In genomic region chrX:150366951-150367545, GRCh38 we compare ENCODE assay signal across 8 cellular contexts. TPM values are rescaled to one million over a fixed set of nuclear protein-coding genes. Genes with fewer than 3 reads are reported as not detected.
A peak's percentile ranks its signal among the peaks of the same experiment; 100 is the strongest.
DNase-seq lines count a peak whose midpoint lies in the region; ATAC-seq and TF ChIP-seq lines count a peak whose summit lies in the region.

No MANE protein-coding gene starts in this region.

- no peak for DNase-seq in AG04450 (ENCODE audit: low read depth, low spot score)
- peak; percentile 42 for DNase-seq in HK-2 (ENCODE audit: unreplicated experiment)
- no peak for DNase-seq in effector memory CD8-positive, alpha-beta T cell
- DNase-seq in NCI-H1417 treated with DMSO at 0.1 percent for 48 hours (lab: John Stamatoyannopoulos, UW) = no peak
- DNase-seq in activated naive CD4-positive, alpha-beta T cell treated with anti-CD3 and anti-CD28 coated beads, Interleukin-2, amount 50 U/mL, for 72 hours (ENCODE audit: low spot score in 2 of 2) = no peak

- H3K9me3 Mint-ChIP-seq in effector memory CD8-positive, alpha-beta T cell = no peaks in the 10 kb centered on the region
- peaks cover 16% of the 10 kb centered on the region for H3K9me3 Mint-ChIP-seq in nephron
- H3K9me3 Mint-ChIP-seq in activated naive CD4-positive, alpha-beta T cell treated with anti-CD3 and anti-CD28 coated beads, Interleukin-2, amount 50 U/mL, for 72 hours = no peaks in the 10 kb centered on the region

- no peak for ATAC-seq in effector memory CD8-positive, alpha-beta T cell (replicated peaks)
- ATAC-seq in HG03378 (IDR thresholded peaks at IDR 0.05; ENCODE audit: unreplicated experiment) (no peak), GM19023 (IDR thresholded peaks at IDR 0.05; ENCODE audit: unreplicated experiment) (no peak)
- no peak for ATAC-seq in activated naive CD4-positive, alpha-beta T cell treated with anti-CD3 and anti-CD28 coated beads, Interleukin-2, amount 50 U/mL, for 72 hours

- POLR2A ChIA-PET in AG04450 (lab: Yijun Ruan, JAX) = interaction anchor here (0.8 kb wide), 1 partner anchor 38 kb away, joined by 9 read pairs; no protein-coding TSS in a partner anchor

- no peak overlapping the region for H3K27ac Mint-ChIP-seq in effector memory CD8-positive, alpha-beta T cell
- peak overlapping the region; percentile 89 to 96 (median 94) for H3K27ac Mint-ChIP-seq in nephron
- peak overlapping the region in 1 of 2 donors; percentile 57 for H3K27ac Mint-ChIP-seq in activated naive CD4-positive, alpha-beta T cell treated with anti-CD3 and anti-CD28 coated beads, Interleukin-2, amount 50 U/mL, for 72 hours

- H3K27ac ChIP-seq in AG04450 (ENCODE audit: low read depth, low read length) = peak overlapping the region; percentile 85

- peaks cover 10 to 12% of the 10 kb centered on the region in 2 donors for H3K4me1 Mint-ChIP-seq in effector memory CD8-positive, alpha-beta T cell (ENCODE audit: low read depth in 2 of 2)
- H3K4me1 Mint-ChIP-seq in nephron = peaks cover 12% of the 10 kb centered on the region

- H3K9me3 ChIP-seq in AG04450 (ENCODE audit: control insufficient read depth, insufficient read depth, low read length) = no peaks in the 10 kb centered on the region

- peaks cover 4% of the 10 kb centered on the region for H3K36me3 Mint-ChIP-seq in effector memory CD8-positive, alpha-beta T cell (ENCODE audit: insufficient read depth)
- H3K36me3 Mint-ChIP-seq in nephron (ENCODE audit: low read depth) = no peaks in the 10 kb centered on the region
- no peaks in the 10 kb centered on the region for H3K36me3 Mint-ChIP-seq in activated naive CD4-positive, alpha-beta T cell treated with anti-CD3 and anti-CD28 coated beads, Interleukin-2, amount 50 U/mL, for 72 hours

- H3K27me3 ChIP-seq in AG04450 (ENCODE audit: control insufficient read depth, insufficient read depth, low read length) = no peaks in the 10 kb centered on the region

- H3K4me3 Mint-ChIP-seq in effector memory CD8-positive, alpha-beta T cell = peak overlapping the region; percentile 84 to 86
- H3K4me3 Mint-ChIP-seq in nephron = peak overlapping the region; percentile 84 to 93 (median 91)

- H3K4me3 ChIP-seq in AG04450 (ENCODE audit: low read depth, low read length) = peak overlapping the region; percentile 74

- no peaks in the 10 kb centered on the region for H3K27me3 Mint-ChIP-seq in effector memory CD8-positive, alpha-beta T cell
- H3K27me3 Mint-ChIP-seq in nephron (ENCODE audit: low read depth) = peaks cover 7% of the 10 kb centered on the region

- TF ChIP-seq CTCF in AG04450 (IDR thresholded peaks at IDR 0.05; ENCODE audit: low read depth, low read length) (no peak), nephron (IDR thresholded peaks at IDR 0.05; ENCODE audit: unreplicated experiment in 3 of 3) (no peak)

- CTCF ChIA-PET in AG04450 (lab: Charles Lee) = interaction anchor here (0.9 to 5.2 kb wide), 6 partner anchors 9 to 417 kb away, joined by 3 to 27 read pairs (median 6); no protein-coding TSS in a partner anchor

RNA-seq across cellular contexts. Expression of gene MAMLD1, which starts 3.9 kb away (rescaled TPM):
- polyA plus RNA-seq in AG04450 (2011; rRNA removed) = 3.7 and 5.3 TPM in 2 replicates
- 3.2 and 3.9 TPM in 2 replicates for polyA minus RNA-seq in AG04450 (2011; rRNA and poly(A)+ RNA removed)
- total RNA-seq in activated naive CD4-positive, alpha-beta T cell treated with anti-CD3 and anti-CD28 coated beads, Interleukin-2, amount 50 U/mL, for 72 hours = 1 to 10 TPM in 1 of 2 donors, under 1 TPM in 1; 0.96 to 2.7 TPM

Comparison
In these comparisons a context has a peak if more than half of its experiments do, and no peak if none do; other contexts are left out.
1. H3K27ac Mint-ChIP-seq: peak in nephron (3 of 3); none in effector memory CD8-positive, alpha-beta T cell (0 of 2).